1 cellular context compared by ENCODE assay signal in genomic region chrX:153610834-153611209, GRCh38.
TF ChIP-seq lines count a peak whose summit lies in the region.

No MANE protein-coding gene starts in this region.

TF ChIP-seq in SK-N-SH, 30 proteins besides CTCF, POLR2A, EP300 and RAD21 (continued from another document):
- TF ChIP-seq REST (IDR thresholded peaks at IDR 0.05; ENCODE audit: low read depth, low read length) = no peak
- TF ChIP-seq MAX (IDR thresholded peaks at IDR 0.05; ENCODE audit: low read depth) = no peak
